In the genomic region with DNA sequence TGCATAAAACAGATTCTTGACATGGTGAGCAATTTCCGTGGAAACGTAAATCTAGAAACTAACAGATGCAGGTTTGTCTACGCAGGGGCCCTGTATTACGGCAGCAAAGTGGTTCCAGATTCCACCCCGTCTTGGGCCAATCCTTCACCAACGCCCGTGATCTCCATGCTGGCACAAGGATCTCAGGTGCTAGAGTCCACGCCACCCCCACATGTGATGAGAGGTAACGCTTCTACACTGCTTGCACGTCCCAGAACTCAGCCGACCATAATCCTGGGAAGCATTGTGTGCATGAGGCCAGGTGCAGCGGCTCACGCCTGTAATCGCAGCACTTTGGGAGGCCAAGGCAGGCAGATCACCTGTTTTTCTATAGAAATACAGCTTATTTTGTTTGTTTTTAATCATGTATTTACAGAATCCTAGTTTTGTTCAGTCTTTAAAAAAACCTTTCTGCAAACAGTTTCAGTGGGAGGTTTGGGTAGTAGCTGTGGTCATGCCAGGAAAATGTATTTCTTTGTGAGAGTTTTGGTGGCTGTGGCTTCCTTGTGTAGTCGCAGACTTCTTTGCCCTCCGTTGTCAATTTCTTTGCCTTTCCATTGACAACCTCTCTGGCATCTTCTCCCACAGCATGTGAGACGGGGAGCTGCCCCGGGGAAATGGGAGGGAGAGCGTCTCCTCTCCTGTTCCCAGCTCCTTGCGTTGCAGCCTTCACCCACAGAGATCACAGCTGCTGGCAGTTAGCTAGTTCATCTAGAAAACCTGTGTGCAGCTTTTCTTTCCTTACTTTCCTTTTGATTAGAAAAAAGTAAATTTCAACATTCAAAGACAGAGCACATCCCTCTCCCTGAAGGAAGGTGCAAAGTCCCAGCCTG, we compare ENCODE assay signal across 20 cellular contexts. TPM values are rescaled to one million over a fixed set of nuclear protein-coding genes. Genes with fewer than 3 reads are reported as not detected.
"Had no signal": no experiment of that assay in that cellular context is flagged by ENCODE, and none has a peak within 500 bp of the region (broad histone marks: within the 10 kb centered on the region; RNA-seq: fewer than 3 reads in every experiment).

No MANE protein-coding gene starts in this region.

- DNase-seq: activated CD4-positive, alpha-beta T cell treated with anti-CD3 and anti-CD28 coated beads, Interleukin-2, amount 10 ng/mL, durations not matched to agents 24 days and 14 days; activated CD4-positive, CD25-positive, alpha-beta regulatory T cell; activated CD8-positive, alpha-beta T cell treated with anti-CD3 and anti-CD28 coated beads, Interleukin-2, amount 10 ng/mL, durations not matched to agents 7 days and 5 days; activated gamma-delta T cell treated with Interleukin-2 at 50 U/mL for 16 hours; amniotic stem cell; colonic mucosa; left ventricle myocardium inferior; mucosa of descending colon; naive thymus-derived CD4-positive, alpha-beta T cell; stimulated activated CD4-positive, alpha-beta T cell treated with anti-CD3 and anti-CD28 coated beads, Interleukin-15, amount 100 ng/mL, for 24 hours; stimulated activated CD4-positive, alpha-beta T cell treated with anti-CD3 and anti-CD28 coated beads, Interleukin-4, amount 100 ng/mL, for 24 hours; stimulated activated naive CD4-positive, alpha-beta T cell treated with Interleukin-2 at 50 U/mL for 16 hours; substantia nigra had no signal

- FAIRE-seq: keratinocyte had no signal

- H3K79me2 ChIP-seq: hepatocyte had no signal

- ATAC-seq: activated CD8-positive, alpha-beta T cell treated with anti-CD3 and anti-CD28 coated beads, Interleukin-2, amount 10 ng/mL, durations not matched to agents 7 days and 5 days; mucosa of descending colon; naive thymus-derived CD4-positive, alpha-beta T cell had no signal

- H3K27me3 ChIP-seq: body of pancreas, colonic mucosa, hepatocyte, neutrophil, tibial nerve, vagina had no signal

- H3K4me1 ChIP-seq: body of pancreas, colonic mucosa, esophagus muscularis mucosa, left ventricle myocardium inferior, tibial nerve, vagina had no signal

- H3K36me3 ChIP-seq: colonic mucosa, esophagus muscularis mucosa, left ventricle myocardium inferior, neutrophil, tibial nerve, vagina had no signal

- H3K4me3 ChIP-seq: body of pancreas, colonic mucosa, esophagus muscularis mucosa, hepatocyte, left ventricle myocardium inferior, mucosa of descending colon, tibial nerve, vagina had no signal

- H3K27ac ChIP-seq: body of pancreas, colonic mucosa, esophagus muscularis mucosa, hepatocyte, left ventricle myocardium inferior, neutrophil, tibial nerve, vagina had no signal

- H3K4me2 ChIP-seq: hepatocyte had no signal

- H3K9me3 ChIP-seq: body of pancreas, colonic mucosa, esophagus muscularis mucosa, left ventricle myocardium inferior, mucosa of descending colon, neutrophil, tibial nerve, vagina had no signal

- H2AFZ ChIP-seq: hepatocyte had no signal

RNA-seq across cellular contexts. Expression of gene ITIH2, which starts 35.7 kb away (rescaled TPM):
- total RNA-seq: activated CD4-positive, alpha-beta T cell treated with anti-CD3 and anti-CD28 coated beads, Interleukin-2, amount 10 ng/mL, durations not matched to agents 24 days and 14 days; activated CD8-positive, alpha-beta T cell treated with anti-CD3 and anti-CD28 coated beads, Interleukin-2, amount 10 ng/mL, durations not matched to agents 7 days and 5 days; body of pancreas; esophagus muscularis mucosa; left ventricle myocardium inferior; mucosa of descending colon; naive thymus-derived CD4-positive, alpha-beta T cell; tibial nerve; vagina had no signal
- polyA plus RNA-seq: keratinocyte; naive thymus-derived CD4-positive, alpha-beta T cell had no signal
